In the genomic region with DNA sequence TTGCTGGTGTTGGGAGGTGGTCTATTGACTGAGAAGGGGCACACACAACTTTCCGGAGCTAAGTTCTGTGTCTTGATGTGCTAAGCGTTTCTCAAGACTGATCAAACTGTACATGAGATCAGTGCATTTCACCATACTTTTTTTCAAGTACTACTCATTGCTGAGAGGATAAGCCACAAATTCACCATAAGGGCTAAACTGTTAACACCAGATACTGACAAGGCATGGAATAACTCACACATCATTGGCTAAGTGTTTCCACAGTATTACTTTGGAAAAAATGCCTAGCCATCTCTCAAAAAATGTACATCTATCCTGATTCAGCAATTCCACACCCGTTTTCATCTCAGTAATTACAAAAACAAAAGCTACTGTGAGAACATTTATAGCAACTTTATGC, we compare ENCODE assay signal across 14 cellular contexts. TPM values are rescaled to one million over a fixed set of nuclear protein-coding genes. Genes with fewer than 3 reads are reported as not detected.
DNase-seq lines count a peak whose midpoint lies in the region; ATAC-seq, FAIRE-seq and TF ChIP-seq lines count a peak whose summit lies in the region.
"Had no signal": no experiment of that assay in that cellular context is flagged by ENCODE, and none has a peak within 500 bp of the region (broad histone marks: within the 10 kb centered on the region; RNA-seq: fewer than 3 reads in every experiment).

No MANE protein-coding gene starts in this region.

- H3K9me3 ChIP-seq in T-helper 17 cell (ENCODE audit: control insufficient read depth, low read length, poor library complexity, severe bottlenecking) (no peaks in the 10 kb centered on the region), H1 (ENCODE audit: insufficient read depth in 2 of 2, low read depth in 1 of 2, low read length in 1 of 2) (no peaks in the 10 kb centered on the region), endodermal cell (ENCODE audit: control insufficient read depth, low read length) (no peaks in the 10 kb centered on the region)
- H3K9me3 ChIP-seq: SK-N-SH had no signal

- no peaks in the 10 kb centered on the region for H3K9me3 Mint-ChIP-seq in natural killer cell treated with Interleukin-12 subunit alpha and Interleukin-12 subunit beta and Interleukin-15 and Interleukin-18, amount 100 ng/mL, for 72 hours
- H3K9me3 Mint-ChIP-seq in natural killer cell (no peaks in the 10 kb centered on the region), endodermal cell (peaks cover 39% of the 10 kb centered on the region)
- H3K9me3 Mint-ChIP-seq: activated naive CD4-positive, alpha-beta T cell treated with anti-CD3 and anti-CD28 coated beads, Interleukin-2, amount 10 ng/mL, durations not matched to agents 7 days and 5 days had no signal

- H3K36me3 ChIP-seq in H1 (ENCODE audit: control insufficient read depth in 2 of 4, insufficient read depth in 4 of 4, low read length in 3 of 4) (peaks cover 5 to 74% (median 39%) of the 10 kb centered on the region in 4 experiments; a peak in 7 of 8 replicates), endodermal cell (ENCODE audit: control insufficient read depth, insufficient read depth, low read length) (peaks cover 64% of the 10 kb centered on the region)

- TF ChIP-seq POLR2A in H1 (IDR thresholded peaks at IDR 0.05; ENCODE audit: control extremely low read depth in 1 of 2, low read depth in 2 of 2, low read length in 2 of 2): peak in 1 of 2 experiments; percentile 16; a peak in 1 of 3 replicates

- no peak overlapping the region for H2BK5ac ChIP-seq in H1 (ENCODE audit: low read depth, low read length)

- H3K23me2 ChIP-seq in H1 (ENCODE audit: low read depth, low read length): no peaks in the 10 kb centered on the region

- H3K56ac ChIP-seq in H1 (replicated peaks; ENCODE audit: insufficient read length, low read depth, low read length): no peak overlapping the region

- peak; percentile 24 for FAIRE-seq in H1 (lab: Jason Lieb, UNC)

- no peak overlapping the region for H2BK15ac ChIP-seq in H1 (ENCODE audit: low read length)

- H3K79me2 ChIP-seq in H1 (ENCODE audit: control insufficient read depth in 1 of 2, insufficient read depth in 2 of 2, low read length in 2 of 2): peaks cover 0 to 7% of the 10 kb centered on the region in 2 experiments; a peak in 2 of 4 replicates

- H3K4me3 ChIP-seq in H1 (ENCODE audit: extremely low read depth in 1 of 4, insufficient read depth in 2 of 4, low read depth in 3 of 4, low read length in 4 of 4) (no peak overlapping the region), endodermal cell (ENCODE audit: low read length) (no peak overlapping the region)
- H3K4me3 ChIP-seq: PC-9 had no signal

- H3K27ac ChIP-seq in H1 (ENCODE audit: low read depth, low read length) (no peak overlapping the region), endodermal cell (ENCODE audit: low read depth, low read length) (no peak overlapping the region)
- H3K27ac ChIP-seq: PC-9 had no signal

- intact Hi-C loops in natural killer cell (cut with micrococcal nuclease): no loop called here

- H3K27me3 Mint-ChIP-seq in natural killer cell treated with Interleukin-12 subunit alpha and Interleukin-12 subunit beta and Interleukin-15 and Interleukin-18, amount 100 ng/mL, for 72 hours: peaks cover 0 to 2% of the 10 kb centered on the region in 2 donors
- H3K27me3 Mint-ChIP-seq in natural killer cell (ENCODE audit: low read depth in 2 of 2) (no peaks in the 10 kb centered on the region), T-helper 17 cell (no peaks in the 10 kb centered on the region), endodermal cell (ENCODE audit: insufficient read depth) (no peaks in the 10 kb centered on the region)
- H3K27me3 Mint-ChIP-seq: activated naive CD4-positive, alpha-beta T cell treated with anti-CD3 and anti-CD28 coated beads, Interleukin-2, amount 10 ng/mL, durations not matched to agents 7 days and 5 days had no signal

- H3K27me3 ChIP-seq in H1 (replicated peaks in 1 of 4; ENCODE audit: control insufficient read depth in 3 of 4, extremely low read depth in 1 of 4, insufficient read depth in 3 of 4, low read length in 3 of 4): no peaks in the 10 kb centered on the region
- H3K27me3 ChIP-seq in endodermal cell (ENCODE audit: control insufficient read depth, insufficient read depth, low read length, poor library complexity, severe bottlenecking): no peaks in the 10 kb centered on the region

- H3K14ac ChIP-seq in H1 (ENCODE audit: insufficient read length): no peak overlapping the region

- H3K18ac ChIP-seq in H1 (ENCODE audit: extremely low read depth, low read length): no peak overlapping the region

- CTCF ChIA-PET in H1 (lab: Charles Lee; ENCODE audit: partially characterized antibody): no interaction called here

- H3K23ac ChIP-seq in H1 (ENCODE audit: insufficient read length): no peak overlapping the region

- H3K4me3 Mint-ChIP-seq in natural killer cell treated with Interleukin-12 subunit alpha and Interleukin-12 subunit beta and Interleukin-15 and Interleukin-18, amount 100 ng/mL, for 72 hours: peak overlapping the region; percentile 25
- H3K4me3 Mint-ChIP-seq in natural killer cell (no peak overlapping the region), T-helper 17 cell (peak overlapping the region; percentile 59), endodermal cell (no peak overlapping the region)
- H3K4me3 Mint-ChIP-seq: activated naive CD4-positive, alpha-beta T cell treated with anti-CD3 and anti-CD28 coated beads, Interleukin-2, amount 10 ng/mL, durations not matched to agents 7 days and 5 days had no signal

- ATAC-seq in natural killer cell treated with Interleukin-12 subunit alpha and Interleukin-12 subunit beta and Interleukin-15 and Interleukin-18, amount 100 ng/mL, for 72 hours: peak in 1 of 2 donors; percentile 71
- no peak for ATAC-seq in natural killer cell
- peak; percentile 32 for ATAC-seq in T-helper 17 cell
- ATAC-seq in GM19035 (IDR thresholded peaks at IDR 0.05; ENCODE audit: unreplicated experiment): no peak

- no peak overlapping the region for H4K91ac ChIP-seq in H1 (replicated peaks; ENCODE audit: insufficient read length, low read length)

- H3K4ac ChIP-seq in H1 (replicated peaks; ENCODE audit: insufficient read length, low read depth, low read length): no peak overlapping the region

- no peak for TF ChIP-seq EP300 in H1 (IDR thresholded peaks at IDR 0.05; ENCODE audit: borderline replicate concordance in 1 of 2, low read depth in 2 of 2, low read length in 2 of 2)

- peaks cover 14 to 19% of the 10 kb centered on the region in 2 donors for H3K4me1 Mint-ChIP-seq in natural killer cell treated with Interleukin-12 subunit alpha and Interleukin-12 subunit beta and Interleukin-15 and Interleukin-18, amount 100 ng/mL, for 72 hours (ENCODE audit: low read depth in 2 of 2)
- H3K4me1 Mint-ChIP-seq in natural killer cell: peaks cover 10 to 12% of the 10 kb centered on the region in 2 donors
- H3K4me1 Mint-ChIP-seq in T-helper 17 cell: peaks cover 16% of the 10 kb centered on the region
- H3K4me1 Mint-ChIP-seq in endodermal cell: no peaks in the 10 kb centered on the region

- no peak for TF ChIP-seq RAD21 in H1 (IDR thresholded peaks at IDR 0.05 in 1 of 2, conservative IDR thresholded peaks at IDR 0.05 in 1 of 2; ENCODE audit: low read depth in 2 of 2, low read length in 2 of 2)

- no peaks in the 10 kb centered on the region for H3K4me1 ChIP-seq in H1 (replicated peaks in 1 of 4; ENCODE audit: control insufficient read depth in 3 of 4, insufficient read depth in 4 of 4, low read length in 3 of 4)
- no peaks in the 10 kb centered on the region for H3K4me1 ChIP-seq in endodermal cell (ENCODE audit: control insufficient read depth, insufficient read depth, low read length)

- no peak for DNase-seq in natural killer cell treated with Interleukin-12 subunit alpha and Interleukin-12 subunit beta and Interleukin-15 and Interleukin-18, amount 100 ng/mL, for 72 hours (ENCODE audit: low spot score)
- DNase-seq in natural killer cell: no peak
- DNase-seq in T-helper 17 cell: no peak
- no peak for DNase-seq in H1 (ENCODE audit: low read depth in 1 of 2, low spot score in 2 of 2)
- no peak for DNase-seq in endodermal cell
- DNase-seq in NCI-H1092 (lab: John Stamatoyannopoulos, UW): no peak
- DNase-seq: activated naive CD4-positive, alpha-beta T cell treated with anti-CD3 and anti-CD28 coated beads, Interleukin-2, amount 10 ng/mL, durations not matched to agents 7 days and 5 days; caudate nucleus; foreskin fibroblast; NCI-H2081 treated with DMSO at 0.1 percent for 48 hours; PC-9; SK-N-SH; stimulated activated CD4-positive, alpha-beta T cell treated with anti-CD3 and anti-CD28 coated beads, Interleukin-2, amount 100 ng/mL, for 24 hours had no signal

- H3K4me2 ChIP-seq in H1 (ENCODE audit: insufficient read depth in 1 of 2, low read depth in 2 of 2, low read length in 2 of 2): no peak overlapping the region
- H3K4me2 ChIP-seq: PC-9, SK-N-SH had no signal

- no peak overlapping the region for H4K8ac ChIP-seq in H1 (ENCODE audit: extremely low read depth, insufficient read depth, low read length)

- H3K9ac ChIP-seq in H1 (replicated peaks in 1 of 4; ENCODE audit: extremely low read depth in 1 of 4, low read depth in 3 of 4, low read length in 3 of 4) (no peak overlapping the region), endodermal cell (ENCODE audit: extremely low read depth, low read length, poor library complexity, severe bottlenecking) (no peak overlapping the region)
- H3K9ac ChIP-seq: SK-N-SH had no signal

- H2BK12ac ChIP-seq in H1 (ENCODE audit: low read depth, low read length): no peak overlapping the region

- H3K79me1 ChIP-seq in H1 (ENCODE audit: low read depth, low read length): no peaks in the 10 kb centered on the region

- H2AFZ ChIP-seq in H1 (ENCODE audit: low read length): no peak overlapping the region
- H2AFZ ChIP-seq: PC-9 had no signal

- H2BK120ac ChIP-seq in H1 (replicated peaks; ENCODE audit: low read depth, low read length): no peak overlapping the region

- H4K5ac ChIP-seq in H1 (ENCODE audit: insufficient read length, low read depth, low read length): no peak overlapping the region

- H3K36me3 Mint-ChIP-seq in natural killer cell treated with Interleukin-12 subunit alpha and Interleukin-12 subunit beta and Interleukin-15 and Interleukin-18, amount 100 ng/mL, for 72 hours: peaks cover 14% of the 10 kb centered on the region
- H3K36me3 Mint-ChIP-seq in natural killer cell (no peaks in the 10 kb centered on the region), T-helper 17 cell (ENCODE audit: low read depth) (peaks cover 2% of the 10 kb centered on the region), endodermal cell (ENCODE audit: low read depth) (peaks cover 73% of the 10 kb centered on the region)

- TF ChIP-seq CTCF in natural killer cell (IDR thresholded peaks at IDR 0.05): no peak
- TF ChIP-seq CTCF in H1 (IDR thresholded peaks at IDR 0.05; ENCODE audit: control extremely low read depth in 1 of 3, insufficient read depth in 1 of 3, low read depth in 1 of 3, low read length in 3 of 3): no peak
- TF ChIP-seq CTCF in endodermal cell (conservative IDR thresholded peaks at IDR 0.05): no peak

- H4K20me1 ChIP-seq in H1 (replicated peaks in 1 of 2; ENCODE audit: control insufficient read depth in 1 of 2, insufficient read depth in 2 of 2, low read length in 2 of 2): peaks cover 5 to 11% of the 10 kb centered on the region in 2 experiments

- no peak overlapping the region for H2BK20ac ChIP-seq in H1 (ENCODE audit: low read length)

- POLR2A ChIA-PET in H1 (lab: Charles Lee; ENCODE audit: partially characterized antibody): interaction anchor here (0.6 to 5.2 kb wide), 17 partner anchors 10 to 237 kb away, joined by 3 to 168 read pairs (median 4); a partner anchor contains a TSS

- H2AK5ac ChIP-seq in H1 (ENCODE audit: low read depth, low read length): no peak overlapping the region

- WGBS in H1 (ENCODE audit: extremely low coverage in 1 of 2, insufficient coverage in 1 of 2, insufficient read length in 1 of 2, insufficient replicate concordance in 2 of 2, low coverage in 1 of 2, low lambda C conversion rate in 2 of 2, missing lambda C conversion rate in 1 of 2), 2 experiments: 84% methylated on average over 3 of the region's 3 CpGs; no CpG with 5 or more reads in 1 of the 2 experiments
- WGBS in endodermal cell (ENCODE audit: insufficient coverage in 1 of 2, insufficient read length in 1 of 2), 2 experiments: 93 to 100% methylated on average over 1 to 3 of the region's 3 CpGs

- H3K27ac Mint-ChIP-seq in natural killer cell treated with Interleukin-12 subunit alpha and Interleukin-12 subunit beta and Interleukin-15 and Interleukin-18, amount 100 ng/mL, for 72 hours: peak overlapping the region; percentile 11 to 69
- H3K27ac Mint-ChIP-seq in natural killer cell: peak overlapping the region in 1 of 2 donors; percentile 45
- no peak overlapping the region for H3K27ac Mint-ChIP-seq in T-helper 17 cell
- H3K27ac Mint-ChIP-seq in endodermal cell: no peak overlapping the region
- H3K27ac Mint-ChIP-seq: activated naive CD4-positive, alpha-beta T cell treated with anti-CD3 and anti-CD28 coated beads, Interleukin-2, amount 10 ng/mL, durations not matched to agents 7 days and 5 days had no signal

RNA-seq across cellular contexts. Expression of a gene that starts 13.0 kb away (rescaled TPM):
- total RNA-seq in natural killer cell treated with Interleukin-12 subunit alpha and Interleukin-12 subunit beta and Interleukin-15 and Interleukin-18, amount 100 ng/mL, for 72 hours: 100 to 1,000 TPM; 170 to 211 TPM
- total RNA-seq in natural killer cell (100 to 1,000 TPM; 171 to 208 (median 174) TPM), T-helper 17 cell (100 to 1,000 TPM; 239 TPM), endodermal cell (100 to 1,000 TPM; 380 to 396 TPM)
- 458 and 476 TPM in 2 replicates for total RNA-seq in H1 (2021; fragmentation: NEBNext Ultra II Directional; extraction: Animal tissue kit (Norgen Biotek cat#: 25700))
- 162 and 213 TPM in 2 replicates for polyA plus RNA-seq in H1 (2011; rRNA removed)
- polyA plus RNA-seq in H1 (2011; cell fraction: cytosol; rRNA removed): 246 TPM
- 179 TPM for polyA plus RNA-seq in H1 (2011; cell fraction: nucleus; rRNA removed)
- polyA plus RNA-seq in H1 (2012, experiment 1 of 2): 312 to 403 TPM (median 368 TPM) in 4 replicates
- polyA plus RNA-seq in H1 (2012, experiment 2 of 2): 147 TPM
- 348 TPM for polyA plus RNA-seq in H1 (2013, experiment 1 of 2)
- polyA plus RNA-seq in H1 (2013, experiment 2 of 2): 334 TPM
- polyA minus RNA-seq in H1 (2011; rRNA and poly(A)+ RNA removed): 283 and 360 TPM in 2 replicates
- polyA minus RNA-seq in H1 (2011; cell fraction: cytosol; rRNA and poly(A)+ RNA removed): 193 TPM
- 204 TPM for polyA minus RNA-seq in H1 (2011; cell fraction: nucleus; rRNA and poly(A)+ RNA removed)
- 526 TPM for polyA plus RNA-seq in endodermal cell (2013, experiment 1 of 2)
- 480 TPM for polyA plus RNA-seq in endodermal cell (2013, experiment 2 of 2)

Comparison
In these comparisons a context has a peak if more than half of its experiments do, and no peak if none do; other contexts are left out.
1. H3K4me3 Mint-ChIP-seq: peak in natural killer cell treated with Interleukin-12 subunit alpha and Interleukin-12 subunit beta and Interleukin-15 and Interleukin-18, amount 100 ng/mL, for 72 hours (single experiment) and T-helper 17 cell (single experiment); none in natural killer cell (single experiment) and endodermal cell (single experiment).
2. H3K27ac Mint-ChIP-seq: peak in natural killer cell treated with Interleukin-12 subunit alpha and Interleukin-12 subunit beta and Interleukin-15 and Interleukin-18, amount 100 ng/mL, for 72 hours (2 of 2); none in T-helper 17 cell (single experiment) and endodermal cell (single experiment).